ENCODE assay signal across 8 cellular contexts in the genomic region with DNA sequence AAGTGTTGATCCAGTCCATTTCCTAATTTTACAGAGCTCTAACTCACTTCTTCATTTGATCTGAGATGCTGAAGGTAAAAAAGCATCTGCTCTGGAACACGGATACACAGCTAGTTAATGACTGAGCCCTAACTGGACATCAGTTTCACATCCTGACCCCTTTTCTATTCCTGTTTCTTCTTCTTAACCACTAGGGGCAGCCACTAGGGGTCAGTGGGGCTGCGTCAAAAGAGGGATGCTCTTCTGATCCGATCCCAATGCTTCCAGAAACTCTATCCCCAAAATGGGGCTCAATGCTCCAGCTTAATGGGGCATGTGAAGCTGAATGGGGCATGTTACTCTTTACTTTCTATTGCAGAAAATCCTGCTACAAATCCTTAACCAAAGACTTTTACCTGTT. TPM values are rescaled to one million over a fixed set of nuclear protein-coding genes. Genes with fewer than 3 reads are reported as not detected.
DNase-seq lines count a peak whose midpoint lies in the region; ATAC-seq and TF ChIP-seq lines count a peak whose summit lies in the region.

No MANE protein-coding gene starts in this region.

- CTCF ChIA-PET in HEK293T (lab: Yijun Ruan, JAX), result interaction anchor here (0.6 to 1.3 kb wide), 8 partner anchors 10 to 629 kb away, joined by 3 to 5 read pairs (median 4); no protein-coding TSS in a partner anchor

- ATAC-seq in left colon, result peak; percentile 44
- no peak for ATAC-seq in HG03175 (IDR thresholded peaks at IDR 0.05; ENCODE audit: unreplicated experiment)

- no peaks in the 10 kb centered on the region for H3K36me3 ChIP-seq in vagina

- no peak overlapping the region for H3K27ac ChIP-seq in vagina

- DNase-seq in COR-L47 (lab: John Stamatoyannopoulos, UW) (peak; percentile 1), HEK293T (ENCODE audit: extremely low spot score) (peak; percentile 51), SW480 (ENCODE audit: low spot score) (peak; percentile 52), left colon (peak in 1 of 2 donors; percentile 26), amygdala (lab: John Stamatoyannopoulos, UW) (no peak), vagina (ENCODE audit: extremely low spot score in 2 of 2) (no peak), NCI-H187 (lab: John Stamatoyannopoulos, UW) (no peak)

- no peak for TF ChIP-seq CTCF in vagina (IDR thresholded peaks at IDR 0.05)

- H3K4me1 ChIP-seq in vagina, result no peaks in the 10 kb centered on the region

- POLR2A ChIA-PET in HEK293T (lab: Yijun Ruan, JAX), result no interaction called here

- no peak for TF ChIP-seq POLR2A in vagina (IDR thresholded peaks at IDR 0.05)

- intact Hi-C loops in left colon (cut with DNase I, micrococcal nuclease) (no loop called here), vagina (cut with DNase I) (no loop called here)

- no peaks in the 10 kb centered on the region for H3K27me3 ChIP-seq in vagina

- no peak overlapping the region for H3K4me3 ChIP-seq in vagina

- no peaks in the 10 kb centered on the region for H3K9me3 ChIP-seq in vagina

TF ChIP-seq in HEK293T, 16 proteins besides CTCF, POLR2A, EP300 and RAD21:
- no peak for TF ChIP-seq SP1 (IDR thresholded peaks at IDR 0.05)
- no peak for TF ChIP-seq BHLHE40 (IDR thresholded peaks at IDR 0.05; ENCODE audit: borderline replicate concordance)

RNA-seq across cellular contexts. Expression of gene PHKA2, which starts 33.4 kb away (rescaled TPM):
- 10 to 100 TPM; 22.9 to 29.5 TPM for total RNA-seq in left colon
- total RNA-seq in vagina, result 29.5 TPM

Comparison
In these comparisons a context has a peak if more than half of its experiments do, and no peak if none do; other contexts are left out.
1. DNase-seq: peak in COR-L47 (single experiment), HEK293T (single experiment) and SW480 (single experiment); none in amygdala (0 of 56), vagina (0 of 2) and NCI-H187 (0 of 2).